Comparison of ENCODE assay signal across 8 cellular contexts in the genomic region with DNA sequence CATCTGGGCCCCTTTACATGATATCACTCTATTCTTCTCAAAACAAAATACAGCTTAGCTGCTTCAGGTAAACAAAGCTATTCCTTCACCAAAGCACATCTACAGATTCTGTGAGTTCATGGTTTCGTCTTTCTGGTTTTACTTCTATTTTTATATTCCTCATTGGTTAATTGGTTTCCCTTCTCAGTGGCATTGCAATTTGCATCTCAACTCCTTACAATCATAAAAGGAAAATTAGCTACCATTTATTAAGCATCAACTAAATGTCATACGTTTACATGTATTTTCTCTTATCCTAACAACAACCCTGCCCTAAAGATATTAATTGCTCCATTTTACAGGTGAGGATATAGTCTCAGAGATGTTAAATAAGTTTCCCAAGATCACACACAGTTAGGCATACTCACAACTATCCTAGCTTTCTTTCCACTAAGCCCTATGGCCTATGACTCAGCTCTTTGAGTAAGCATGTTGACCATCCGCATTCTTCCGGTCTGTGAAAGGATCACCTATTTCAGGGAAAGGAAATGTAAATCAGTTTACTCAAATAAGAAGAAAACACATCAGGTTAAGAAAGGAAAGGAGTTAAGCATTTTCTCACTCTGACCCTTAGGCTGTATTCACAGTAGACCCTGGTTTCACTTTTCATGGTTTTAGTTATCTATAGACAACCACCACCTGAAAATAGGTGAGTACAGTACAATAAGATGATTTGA.
DNase-seq lines count a peak whose midpoint lies in the region; ATAC-seq, FAIRE-seq and TF ChIP-seq lines count a peak whose summit lies in the region.

No MANE protein-coding gene starts in this region.

- no peak overlapping the region for H2BK15ac ChIP-seq in IMR-90 (ENCODE audit: low read depth, low read length)

- H2AFZ ChIP-seq in HCT116 (ENCODE audit: low read depth, low read length, poor library complexity, severe bottlenecking) (peak overlapping the region; percentile 89), IMR-90 (replicated peaks; ENCODE audit: low read length, poor library complexity) (no peak overlapping the region)

- TF ChIP-seq POLR2A in HCT116 (IDR thresholded peaks at IDR 0.05; ENCODE audit: borderline replicate concordance, extremely low read depth, insufficient read depth, insufficient read length) = no peak
- TF ChIP-seq POLR2A in IMR-90 (IDR thresholded peaks at IDR 0.05; ENCODE audit: low read depth, low read length) = no peak

- H3K23ac ChIP-seq in IMR-90 (ENCODE audit: low read depth, low read length) = no peak overlapping the region

- no peak overlapping the region for H3K56ac ChIP-seq in IMR-90 (ENCODE audit: extremely low read depth, insufficient read depth, low read length)

- H3K79me2 ChIP-seq in HCT116 (ENCODE audit: insufficient read depth, low read length) = no peaks in the 10 kb centered on the region

- H3K9me1 ChIP-seq in IMR-90 (ENCODE audit: insufficient read depth, low read length) = no peaks in the 10 kb centered on the region

- peak overlapping the region; percentile 68 for H3K4me2 ChIP-seq in HCT116 (ENCODE audit: low read length)
- H3K4me2 ChIP-seq in IMR-90 (ENCODE audit: low read depth, low read length) = no peak overlapping the region

- H3K27me3 Mint-ChIP-seq in endothelial cell (ENCODE audit: unreplicated experiment) = no peaks in the 10 kb centered on the region
- peaks cover 10% of the 10 kb centered on the region for H3K27me3 Mint-ChIP-seq in activated T-cell treated with anti-CD3 and anti-CD28 coated beads, Interleukin-2, amount 50 U/mL, for 24 hours

- intact Hi-C loops in HCT116 (cut with micrococcal nuclease) = loop anchor here (10.0 kb wide), 1 partner anchor 58 kb away; no protein-coding TSS in a partner anchor
- intact Hi-C loops in IMR-90 (cut with micrococcal nuclease) = loop anchor here (5.0 to 10.0 kb wide), 3 partner anchors 231 to 801 kb away; no protein-coding TSS in a partner anchor

- H2AK5ac ChIP-seq in IMR-90 (ENCODE audit: low read depth, low read length) = no peak overlapping the region

- in situ Hi-C loops in IMR-90 (cut with MboI; ENCODE audit: low sequenced_read_pairs) = loop anchor here (10.0 to 25.0 kb wide), 3 partner anchors 108 to 528 kb away; no protein-coding TSS in a partner anchor

- no peak overlapping the region for H2BK20ac ChIP-seq in IMR-90 (ENCODE audit: low read depth, low read length)

- peaks cover 4 to 11% of the 10 kb centered on the region in 2 experiments; a peak in 2 of 4 replicates for H3K4me1 ChIP-seq in HCT116 (ENCODE audit: control insufficient read depth in 1 of 2, insufficient read depth in 2 of 2, low read length in 2 of 2)
- no peaks in the 10 kb centered on the region for H3K4me1 ChIP-seq in IMR-90 (ENCODE audit: control insufficient read depth, insufficient read depth, low read length)
- H3K4me1 ChIP-seq in iPS-20b (ENCODE audit: insufficient read depth, low read length) = peaks cover 20% of the 10 kb centered on the region; the same call in 1 of the 2 replicates
- H3K4me1 ChIP-seq in effector memory CD4-positive, alpha-beta T cell (ENCODE audit: control insufficient read depth, insufficient read depth, low read length, poor library complexity, severe bottlenecking) = no peaks in the 10 kb centered on the region

- peaks cover 8% of the 10 kb centered on the region for H3K4me1 Mint-ChIP-seq in endothelial cell (ENCODE audit: unreplicated experiment)
- H3K4me1 Mint-ChIP-seq in activated T-cell treated with anti-CD3 and anti-CD28 coated beads, Interleukin-2, amount 50 U/mL, for 24 hours (ENCODE audit: low read depth) = peaks cover 3% of the 10 kb centered on the region

- peak overlapping the region in 1 of 2 experiments; percentile 11; a peak in 1 of 4 replicates for H3K4me3 ChIP-seq in HCT116 (replicated peaks in 1 of 2; ENCODE audit: low read depth in 1 of 2, low read length in 2 of 2)
- no peak overlapping the region for H3K4me3 ChIP-seq in IMR-90 (ENCODE audit: insufficient read depth, low read depth, low read length)
- H3K4me3 ChIP-seq in iPS-20b (ENCODE audit: low read length) = no peak overlapping the region
- no peak overlapping the region for H3K4me3 ChIP-seq in effector memory CD4-positive, alpha-beta T cell (ENCODE audit: insufficient read depth, low read depth, low read length, poor library complexity, severe bottlenecking)

- H4K5ac ChIP-seq in IMR-90 (ENCODE audit: low read depth, low read length) = no peak overlapping the region

- no peaks in the 10 kb centered on the region for H4K20me1 ChIP-seq in HCT116 (ENCODE audit: insufficient read depth)
- H4K20me1 ChIP-seq in IMR-90 (ENCODE audit: insufficient read depth, low read length) = no peaks in the 10 kb centered on the region

- no CpG with 5 or more reads among the region's 4 CpGs for WGBS in IMR-90 (ENCODE audit: extremely low coverage in 2 of 2, insufficient read length in 1 of 2), 2 experiments

- no peak for TF ChIP-seq RAD21 in HCT116 (IDR thresholded peaks at IDR 0.05; ENCODE audit: low read depth)
- TF ChIP-seq RAD21 in IMR-90 (IDR thresholded peaks at IDR 0.05; ENCODE audit: low read length) = no peak

- H3K9me3 ChIP-seq in HCT116 (ENCODE audit: control insufficient read depth in 1 of 2, insufficient read depth in 1 of 2, low read depth in 1 of 2, low read length in 2 of 2) = no peaks in the 10 kb centered on the region
- H3K9me3 ChIP-seq in IMR-90 (ENCODE audit: control insufficient read depth, insufficient read depth, low read length) = no peaks in the 10 kb centered on the region
- no peaks in the 10 kb centered on the region for H3K9me3 ChIP-seq in iPS-20b (ENCODE audit: insufficient read depth, low read depth, low read length)
- H3K9me3 ChIP-seq in effector memory CD4-positive, alpha-beta T cell (ENCODE audit: control insufficient read depth, low read length) = no peaks in the 10 kb centered on the region

- H2AK9ac ChIP-seq in IMR-90 (replicated peaks; ENCODE audit: low read depth, low read length, poor library complexity) = no peak overlapping the region

- RAD21 ChIA-PET in HCT116 (lab: Charles Lee; ENCODE audit: low non-redundant PET in 1 of 2, low total read pairs in 2 of 2, uncharacterized antibody in 2 of 2, unreplicated experiment in 2 of 2) = interaction anchor here (0.6 to 0.7 kb wide), 2 partner anchors 67 to 110 kb away, joined by 3 read pairs; no protein-coding TSS in a partner anchor

- H3K4me3 Mint-ChIP-seq in endothelial cell (ENCODE audit: unreplicated experiment) = no peak overlapping the region
- no peak overlapping the region for H3K4me3 Mint-ChIP-seq in activated T-cell treated with anti-CD3 and anti-CD28 coated beads, Interleukin-2, amount 50 U/mL, for 24 hours

- H2BK120ac ChIP-seq in IMR-90 (ENCODE audit: low read depth, low read length) = no peak overlapping the region

- H3K4ac ChIP-seq in IMR-90 (ENCODE audit: low read depth, low read length) = no peak overlapping the region

- no peak overlapping the region for H4K91ac ChIP-seq in IMR-90 (ENCODE audit: insufficient read depth, low read depth, low read length)

- no peak overlapping the region for H2BK5ac ChIP-seq in IMR-90 (ENCODE audit: low read depth, low read length, poor library complexity, severe bottlenecking)

- no peak overlapping the region for H3K27ac Mint-ChIP-seq in endothelial cell (ENCODE audit: unreplicated experiment)
- H3K27ac Mint-ChIP-seq in activated T-cell treated with anti-CD3 and anti-CD28 coated beads, Interleukin-2, amount 50 U/mL, for 24 hours = no peak overlapping the region

- H3K27me3 ChIP-seq in HCT116 (ENCODE audit: insufficient read depth, low read length) (no peaks in the 10 kb centered on the region), IMR-90 (ENCODE audit: control insufficient read depth, insufficient read depth, low read length) (no peaks in the 10 kb centered on the region; the same call in 1 of the 2 replicates), iPS-20b (ENCODE audit: insufficient read depth, low read length) (no peaks in the 10 kb centered on the region)
- H3K27me3 ChIP-seq in effector memory CD4-positive, alpha-beta T cell (replicated peaks; ENCODE audit: control insufficient read depth, insufficient read depth, low read length, poor library complexity, severe bottlenecking) = no peaks in the 10 kb centered on the region

- no peaks in the 10 kb centered on the region for H3K36me3 Mint-ChIP-seq in endothelial cell (ENCODE audit: low read depth, unreplicated experiment)
- no peaks in the 10 kb centered on the region for H3K36me3 Mint-ChIP-seq in activated T-cell treated with anti-CD3 and anti-CD28 coated beads, Interleukin-2, amount 50 U/mL, for 24 hours (ENCODE audit: low read depth)

- no peak overlapping the region; the same call in 1 of the 2 replicates for H3K27ac ChIP-seq in HCT116 (ENCODE audit: low read depth, low read length)
- H3K27ac ChIP-seq in IMR-90 (ENCODE audit: insufficient read depth, low read length) = no peak overlapping the region
- H3K27ac ChIP-seq in iPS-20b (ENCODE audit: low read length) = peak overlapping the region; percentile 9
- H3K27ac ChIP-seq in effector memory CD4-positive, alpha-beta T cell (ENCODE audit: insufficient read depth, low read length, poor library complexity, severe bottlenecking) = no peak overlapping the region

- TF ChIP-seq CTCF in HCT116 (IDR thresholded peaks at IDR 0.05 in 2 of 3, conservative IDR thresholded peaks at IDR 0.05 in 1 of 3; ENCODE audit: borderline replicate concordance in 1 of 3, insufficient read depth in 1 of 3, low read depth in 2 of 3, low read length in 2 of 3) (no peak), IMR-90 (conservative IDR thresholded peaks at IDR 0.05; ENCODE audit: low read depth, low read length) (no peak), endothelial cell (IDR thresholded peaks at IDR 0.05; ENCODE audit: unreplicated experiment) (no peak)

- no peaks in the 10 kb centered on the region for H3K9me3 Mint-ChIP-seq in endothelial cell (ENCODE audit: unreplicated experiment)
- no peaks in the 10 kb centered on the region for H3K9me3 Mint-ChIP-seq in activated T-cell treated with anti-CD3 and anti-CD28 coated beads, Interleukin-2, amount 50 U/mL, for 24 hours

- peak; percentile 81 for FAIRE-seq in GM18507 (lab: Jason Lieb, UNC)

- H3K79me1 ChIP-seq in IMR-90 (ENCODE audit: low read depth in 1 of 2, low read length in 2 of 2) = no peaks in the 10 kb centered on the region

- no peak overlapping the region for H4K8ac ChIP-seq in IMR-90 (ENCODE audit: low read depth in 2 of 2, low read length in 2 of 2)

- H3K9me2 ChIP-seq in HCT116 (ENCODE audit: insufficient read depth) = no peaks in the 10 kb centered on the region

- no peak overlapping the region for H3K18ac ChIP-seq in IMR-90 (ENCODE audit: low read depth, low read length)

- POLR2A ChIA-PET in HCT116 (lab: Charles Lee) = interaction anchor here (1.4 kb wide), 1 partner anchor 11 kb away, joined by 4 read pairs; no protein-coding TSS in a partner anchor
- POLR2A ChIA-PET in IMR-90 (lab: Charles Lee; ENCODE audit: unreplicated experiment) = no interaction called here

- CTCF ChIA-PET in HCT116 (lab: Charles Lee) = interaction anchor here (0.9 to 1.4 kb wide), 3 partner anchors 19 to 110 kb away, joined by 3 to 6 read pairs (median 4); no protein-coding TSS in a partner anchor
- CTCF ChIA-PET in IMR-90 (lab: Yijun Ruan, JAX) = interaction anchor here (0.5 kb wide), 1 partner anchor 19 kb away, joined by 4 read pairs; no protein-coding TSS in a partner anchor

- H3K36me3 ChIP-seq in HCT116 (ENCODE audit: control insufficient read depth in 1 of 2, insufficient read depth in 2 of 2, low read length in 2 of 2) (no peaks in the 10 kb centered on the region), IMR-90 (ENCODE audit: control insufficient read depth, insufficient read depth, low read length) (no peaks in the 10 kb centered on the region), iPS-20b (ENCODE audit: insufficient read depth, low read depth, low read length) (no peaks in the 10 kb centered on the region)
- no peaks in the 10 kb centered on the region for H3K36me3 ChIP-seq in effector memory CD4-positive, alpha-beta T cell (ENCODE audit: control insufficient read depth, insufficient read depth, low read length)

- DNase-seq in GM18507 (ENCODE audit: extremely low spot score, insufficient read length, low read depth) = no peak
- peak; percentile 41 for DNase-seq in HCT116 (ENCODE audit: low read depth, low spot score)
- DNase-seq in IMR-90 = peak; percentile 13
- DNase-seq in effector memory CD4-positive, alpha-beta T cell = no peak
- DNase-seq in Kasumi-1 (lab: John Stamatoyannopoulos, UW) = no peak
- DNase-seq in endothelial cell (ENCODE audit: low spot score) = no peak
- DNase-seq in activated T-cell treated with anti-CD3 and anti-CD28 coated beads, Interleukin-2, amount 50 U/mL, for 24 hours = no peak

- dilution Hi-C loops in IMR-90 (cut with HindIII; ENCODE audit: low sequenced_read_pairs, unreplicated experiment) = no loop called here

- H3K9ac ChIP-seq in HCT116 (ENCODE audit: low read length) = no peak overlapping the region
- no peak overlapping the region for H3K9ac ChIP-seq in IMR-90 (ENCODE audit: low read depth, low read length)
- H3K9ac ChIP-seq in iPS-20b (ENCODE audit: low read depth, low read length) = peak overlapping the region; percentile 31; the same call in 1 of the 2 replicates

- ATAC-seq in HCT116 = peak; percentile 82
- no peak for ATAC-seq in IMR-90 (ENCODE audit: low read depth)

- H3K14ac ChIP-seq in IMR-90 (replicated peaks; ENCODE audit: low read depth, low read length) = no peak overlapping the region

- BruUV-seq in HCT116 (replicated peaks; lab: Mats Ljungman, UMichigan) = no TSS peak
- no TSS peak for BruUV-seq in IMR-90 (replicated peaks; lab: Mats Ljungman, UMichigan)

Comparison
In these comparisons a context has a peak if more than half of its experiments do, and no peak if none do; other contexts are left out.
1. DNase-seq: peak in HCT116 (single experiment) and IMR-90 (single experiment); none in GM18507 (single experiment), effector memory CD4-positive, alpha-beta T cell (0 of 3), Kasumi-1 (0 of 2), endothelial cell (single experiment) and activated T-cell treated with anti-CD3 and anti-CD28 coated beads, Interleukin-2, amount 50 U/mL, for 24 hours (single experiment).